ENCODE assay signal across 26 cellular contexts in the genomic region with DNA sequence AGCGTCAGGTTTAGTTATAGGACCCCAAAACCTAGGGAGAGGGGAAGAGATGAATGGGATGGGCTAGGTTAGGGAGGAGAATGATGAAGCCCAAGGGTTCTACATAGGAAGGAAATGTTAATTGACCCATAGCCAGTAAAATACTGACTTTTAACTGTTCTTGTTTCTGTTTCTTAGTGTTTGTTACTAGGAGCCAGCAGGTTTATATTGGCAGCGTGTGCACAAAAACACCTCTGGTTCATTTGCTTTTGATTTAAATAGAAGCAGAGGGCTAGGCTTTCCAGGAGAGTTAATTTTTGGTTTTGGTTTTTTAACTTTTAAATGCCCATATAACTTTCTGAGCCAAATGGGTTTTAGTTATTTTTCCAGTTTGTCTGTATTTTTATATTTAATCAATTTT.
"Had no signal": no experiment of that assay in that cellular context is flagged by ENCODE, and none has a peak within 500 bp of the region (broad histone marks: within the 10 kb centered on the region; RNA-seq: fewer than 3 reads in every experiment).

No MANE protein-coding gene starts in this region.

- H3K27me3 Mint-ChIP-seq: activated B cell treated with CpG ODN at 0.5 μM for 24 hours; activated CD8-positive, alpha-beta memory T cell treated with anti-CD3 and anti-CD28 coated beads, Interleukin-2, amount 10 ng/mL, durations not matched to agents 7 days and 5 days; activated CD8-positive, alpha-beta T cell treated with anti-CD3 and anti-CD28 coated beads for 36 hours; activated naive CD4-positive, alpha-beta T cell treated with anti-CD3 and anti-CD28 coated beads, Interleukin-2, amount 10 ng/mL, durations not matched to agents 7 days and 5 days; activated naive CD8-positive, alpha-beta T cell treated with anti-CD3 and anti-CD28 coated beads, Interleukin-2, amount 50 U/mL, for 24 hours; brain; naive thymus-derived CD4-positive, alpha-beta T cell had no signal

- H3K27ac Mint-ChIP-seq: activated B cell treated with CpG ODN at 0.5 μM for 24 hours; activated CD8-positive, alpha-beta memory T cell treated with anti-CD3 and anti-CD28 coated beads, Interleukin-2, amount 10 ng/mL, durations not matched to agents 7 days and 5 days; activated CD8-positive, alpha-beta T cell treated with anti-CD3 and anti-CD28 coated beads for 36 hours; activated naive CD4-positive, alpha-beta T cell treated with anti-CD3 and anti-CD28 coated beads, Interleukin-2, amount 10 ng/mL, durations not matched to agents 7 days and 5 days; activated naive CD8-positive, alpha-beta T cell treated with anti-CD3 and anti-CD28 coated beads, Interleukin-2, amount 50 U/mL, for 24 hours; T-helper 1 cell treated with Interleukin-12 subunit alpha and Interleukin-12 subunit beta and Interleukin-4 antibody, amounts not matched to agents 30 μg/mL and 1 μg/mL, for 36 hours had no signal

- H3K27me3 ChIP-seq: dorsolateral prefrontal cortex, heart left ventricle, sigmoid colon, upper lobe of right lung had no signal

- H3K4me3 ChIP-seq: dorsolateral prefrontal cortex, heart left ventricle, lower lobe of right lung, sigmoid colon, upper lobe of right lung had no signal

- H3K9me3 Mint-ChIP-seq: activated B cell treated with CpG ODN at 0.5 μM for 24 hours; activated CD8-positive, alpha-beta T cell treated with anti-CD3 and anti-CD28 coated beads for 36 hours; activated naive CD4-positive, alpha-beta T cell treated with anti-CD3 and anti-CD28 coated beads, Interleukin-2, amount 10 ng/mL, durations not matched to agents 7 days and 5 days; activated naive CD8-positive, alpha-beta T cell treated with anti-CD3 and anti-CD28 coated beads, Interleukin-2, amount 50 U/mL, for 24 hours; brain; naive thymus-derived CD4-positive, alpha-beta T cell; neural crest cell; T-helper 1 cell treated with Interleukin-12 subunit alpha and Interleukin-12 subunit beta and Interleukin-4 antibody, amounts not matched to agents 30 μg/mL and 1 μg/mL, for 36 hours had no signal

- DNase-seq: activated B cell treated with CpG ODN at 0.5 μM for 24 hours; activated CD4-positive, alpha-beta T cell treated with anti-CD3 and anti-CD28 coated beads for 48 hours; activated CD8-positive, alpha-beta memory T cell treated with anti-CD3 and anti-CD28 coated beads, Interleukin-2, amount 10 ng/mL, durations not matched to agents 7 days and 5 days; activated CD8-positive, alpha-beta T cell treated with anti-CD3 and anti-CD28 coated beads for 36 hours; activated effector memory CD4-positive, alpha-beta T cell treated with anti-CD3 and anti-CD28 coated beads, Interleukin-2, amount 50 U/mL, for 16 hours; activated naive CD4-positive, alpha-beta T cell treated with anti-CD3 and anti-CD28 coated beads, Interleukin-2, amount 10 ng/mL, durations not matched to agents 7 days and 5 days; activated naive CD8-positive, alpha-beta T cell treated with anti-CD3 and anti-CD28 coated beads, Interleukin-2, amount 50 U/mL, for 24 hours; activated T-cell treated with anti-CD3 and anti-CD28 coated beads for 4 hours; central memory CD4-positive, alpha-beta T cell; dorsolateral prefrontal cortex; heart left ventricle; left colon; lower lobe of right lung; naive thymus-derived CD4-positive, alpha-beta T cell; occipital lobe; posterior cingulate gyrus; sigmoid colon; stimulated activated CD4-positive, alpha-beta T cell treated with anti-CD3 and anti-CD28 coated beads, Interleukin-2, amount 100 ng/mL, for 48 hours; stimulated activated CD8-positive, alpha-beta memory T cell treated with anti-CD3 and anti-CD28 coated beads, Interleukin-4, amount 100 ng/mL, for 48 hours; stimulated activated naive CD4-positive, alpha-beta T cell; T1000; upper lobe of right lung had no signal

- ATAC-seq: activated CD8-positive, alpha-beta memory T cell treated with anti-CD3 and anti-CD28 coated beads, Interleukin-2, amount 10 ng/mL, durations not matched to agents 7 days and 5 days; activated CD8-positive, alpha-beta T cell treated with anti-CD3 and anti-CD28 coated beads for 36 hours; activated naive CD8-positive, alpha-beta T cell treated with anti-CD3 and anti-CD28 coated beads, Interleukin-2, amount 50 U/mL, for 24 hours; left colon; lower lobe of right lung; naive thymus-derived CD4-positive, alpha-beta T cell; upper lobe of right lung had no signal

- H3K4me3 Mint-ChIP-seq: activated B cell treated with CpG ODN at 0.5 μM for 24 hours; activated CD8-positive, alpha-beta memory T cell treated with anti-CD3 and anti-CD28 coated beads, Interleukin-2, amount 10 ng/mL, durations not matched to agents 7 days and 5 days; activated CD8-positive, alpha-beta T cell treated with anti-CD3 and anti-CD28 coated beads for 36 hours; activated naive CD4-positive, alpha-beta T cell treated with anti-CD3 and anti-CD28 coated beads, Interleukin-2, amount 10 ng/mL, durations not matched to agents 7 days and 5 days; activated naive CD8-positive, alpha-beta T cell treated with anti-CD3 and anti-CD28 coated beads, Interleukin-2, amount 50 U/mL, for 24 hours; neural crest cell; T-helper 1 cell treated with Interleukin-12 subunit alpha and Interleukin-12 subunit beta and Interleukin-4 antibody, amounts not matched to agents 30 μg/mL and 1 μg/mL, for 36 hours had no signal

- H3K9me3 ChIP-seq: heart left ventricle, lower lobe of right lung, sigmoid colon, upper lobe of right lung had no signal

- H3K27ac ChIP-seq: dorsolateral prefrontal cortex, epithelial cell of prostate, heart left ventricle, lower lobe of right lung, upper lobe of right lung had no signal
